Comparison of ENCODE assay signal across 1 cellular context in genomic region chr3:14947105-14947885, GRCh38.
A peak's percentile ranks its signal among the peaks of the same experiment; 100 is the strongest.
TF ChIP-seq lines count a peak whose summit lies in the region.

Gene NR2C2 (plus strand): TSS chr3:14947583. CDS start chr3:15003915, 56,332 bp downstream.

TF ChIP-seq in H1, 55 proteins besides CTCF, POLR2A, EP300 and RAD21 (continued from another document):
- TF ChIP-seq GABPA (IDR thresholded peaks at IDR 0.05; ENCODE audit: borderline replicate concordance, insufficient read depth, low read length) (no peak), SP1 (IDR thresholded peaks at IDR 0.05; ENCODE audit: low read depth, low read length) (no peak), BACH1 (IDR thresholded peaks at IDR 0.05; ENCODE audit: low read length) (peak; percentile 41; the same call in 1 of the 2 replicates), SIRT6 (IDR thresholded peaks at IDR 0.05; ENCODE audit: low read length) (no peak), SIX5 (IDR thresholded peaks at IDR 0.05; ENCODE audit: low read depth, low read length) (no peak), BCL11A (IDR thresholded peaks at IDR 0.05; ENCODE audit: low read depth in 2 of 2, low read length in 2 of 2) (no peak), FOSL1 (IDR thresholded peaks at IDR 0.05; ENCODE audit: insufficient read depth, low read depth, low read length) (no peak), RNF2 (IDR thresholded peaks at IDR 0.05; ENCODE audit: borderline replicate concordance, low read depth, low read length, missing control alignments, poor library complexity, severe bottlenecking) (no peak), KDM4A (IDR thresholded peaks at IDR 0.05; ENCODE audit: low read depth, low read length, severe bottlenecking) (peak; percentile 64), MAFK (IDR thresholded peaks at IDR 0.05; ENCODE audit: low read depth, low read length) (no peak), NANOG (IDR thresholded peaks at IDR 0.05; ENCODE audit: insufficient read depth, low read depth, low read length, poor library complexity, severe bottlenecking) (no peak), RFX5 (IDR thresholded peaks at IDR 0.05; ENCODE audit: borderline replicate concordance, low read depth, low read length) (no peak), EGR1 (IDR thresholded peaks at IDR 0.05; ENCODE audit: borderline replicate concordance, low read depth, low read length) (no peak), YY1 (IDR thresholded peaks at IDR 0.05; ENCODE audit: low read depth, low read length) (no peak), GTF2F1 (IDR thresholded peaks at IDR 0.05; ENCODE audit: borderline replicate concordance, low read depth, low read length) (peak; percentile 57; the same call in 1 of the 2 replicates), SP2 (IDR thresholded peaks at IDR 0.05; ENCODE audit: low read length) (no peak), CREB1 (IDR thresholded peaks at IDR 0.05) (no peak), CBX8 (IDR thresholded peaks at IDR 0.05; ENCODE audit: borderline replicate concordance, low read depth, low read length) (no peak), CHD2 (IDR thresholded peaks at IDR 0.05; ENCODE audit: low read length) (no peak), RBBP5 (IDR thresholded peaks at IDR 0.05; ENCODE audit: borderline replicate concordance, low read depth, low read length) (no peak), EZH2 (IDR thresholded peaks at IDR 0.05; ENCODE audit: low read depth, low read length, severe bottlenecking) (no peak), HDAC6 (IDR thresholded peaks at IDR 0.05; ENCODE audit: low read depth, low read length) (no peak), PHF8 (conservative IDR thresholded peaks at IDR 0.05; ENCODE audit: low read depth, low read length) (peak; percentile 82), CEBPB (IDR thresholded peaks at IDR 0.05; ENCODE audit: low read depth, low read length) (no peak), USF2 (IDR thresholded peaks at IDR 0.05; ENCODE audit: low read length) (no peak), TCF12 (IDR thresholded peaks at IDR 0.05; ENCODE audit: low read depth, low read length) (no peak), CTBP2 (IDR thresholded peaks at IDR 0.05; ENCODE audit: borderline replicate concordance, insufficient read depth, insufficient read length, low read length) (no peak), POU5F1 (IDR thresholded peaks at IDR 0.05; ENCODE audit: low read depth, low read length) (no peak), ASH2L (IDR thresholded peaks at IDR 0.05; ENCODE audit: low read length) (no peak), NRF1 (IDR thresholded peaks at IDR 0.05; ENCODE audit: low read depth, low read length) (no peak), SUZ12 (IDR thresholded peaks at IDR 0.05; ENCODE audit: low read length) (no peak), SRF (IDR thresholded peaks at IDR 0.05; ENCODE audit: low read depth, low read length) (no peak), TEAD4 (IDR thresholded peaks at IDR 0.05; ENCODE audit: low read depth, low read length) (no peak), TBP (IDR thresholded peaks at IDR 0.05; ENCODE audit: low read depth, low read length) (peak; percentile 68; the same call in 1 of the 2 replicates), SIN3A (conservative IDR thresholded peaks at IDR 0.05 in 1 of 2, IDR thresholded peaks at IDR 0.05 in 1 of 2; ENCODE audit: low read depth in 1 of 2, low read length in 2 of 2) (peak in 1 of 2 experiments; percentile 74; a peak in 1 of 4 replicates), JUND (IDR thresholded peaks at IDR 0.05; ENCODE audit: low read length) (no peak), CHD1 (IDR thresholded peaks at IDR 0.05; ENCODE audit: low read depth, low read length) (no peak), TAF7 (optimal IDR thresholded peaks at IDR 0.05; ENCODE audit: borderline replicate concordance, low read depth, low read length) (peak; percentile 23), E2F6 (IDR thresholded peaks at IDR 0.05) (no peak), KDM5A (IDR thresholded peaks at IDR 0.05; ENCODE audit: low read length) (no peak), SP4 (IDR thresholded peaks at IDR 0.05; ENCODE audit: low read length) (no peak), CBX5 (IDR thresholded peaks at IDR 0.05; ENCODE audit: low read depth, low read length) (no peak), JUN (IDR thresholded peaks at IDR 0.05; ENCODE audit: low read depth, low read length) (no peak), KDM1A (IDR thresholded peaks at IDR 0.05; ENCODE audit: borderline replicate concordance, low read length) (no peak), POLR2AphosphoS5 (IDR thresholded peaks at IDR 0.05; ENCODE audit: low read depth, low read length) (peak; percentile 65; the same call in 1 of the 2 replicates), HDAC2 (IDR thresholded peaks at IDR 0.05; ENCODE audit: borderline replicate concordance in 1 of 2, low read depth in 2 of 2, low read length in 2 of 2) (no peak), ZNF274 (IDR thresholded peaks at IDR 0.05; ENCODE audit: borderline replicate concordance, extremely low read depth, low read length) (no peak), SAP30 (IDR thresholded peaks at IDR 0.05; ENCODE audit: insufficient read depth, insufficient replicate concordance, low read length) (no peak), RXRA (IDR thresholded peaks at IDR 0.05; ENCODE audit: insufficient read depth, low read depth, low read length) (0 out of 2 replicates have a peak, but pooled peaks have one; percentile 40), BRCA1 (IDR thresholded peaks at IDR 0.05; ENCODE audit: low read depth, low read length) (no peak)
- TF ChIP-seq, protein P1, sequence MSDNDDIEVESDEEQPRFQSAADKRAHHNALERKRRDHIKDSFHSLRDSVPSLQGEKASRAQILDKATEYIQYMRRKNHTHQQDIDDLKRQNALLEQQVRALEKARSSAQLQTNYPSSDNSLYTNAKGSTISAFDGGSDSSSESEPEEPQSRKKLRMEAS (IDR thresholded peaks at IDR 0.05), result no peak
- TF ChIP-seq, protein P2, sequence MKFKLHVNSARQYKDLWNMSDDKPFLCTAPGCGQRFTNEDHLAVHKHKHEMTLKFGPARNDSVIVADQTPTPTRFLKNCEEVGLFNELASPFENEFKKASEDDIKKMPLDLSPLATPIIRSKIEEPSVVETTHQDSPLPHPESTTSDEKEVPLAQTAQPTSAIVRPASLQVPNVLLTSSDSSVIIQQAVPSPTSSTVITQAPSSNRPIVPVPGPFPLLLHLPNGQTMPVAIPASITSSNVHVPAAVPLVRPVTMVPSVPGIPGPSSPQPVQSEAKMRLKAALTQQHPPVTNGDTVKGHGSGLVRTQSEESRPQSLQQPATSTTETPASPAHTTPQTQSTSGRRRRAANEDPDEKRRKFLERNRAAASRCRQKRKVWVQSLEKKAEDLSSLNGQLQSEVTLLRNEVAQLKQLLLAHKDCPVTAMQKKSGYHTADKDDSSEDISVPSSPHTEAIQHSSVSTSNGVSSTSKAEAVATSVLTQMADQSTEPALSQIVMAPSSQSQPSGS (IDR thresholded peaks at IDR 0.05; ENCODE audit: low read length), result no peak
- TF ChIP-seq, protein P3, sequence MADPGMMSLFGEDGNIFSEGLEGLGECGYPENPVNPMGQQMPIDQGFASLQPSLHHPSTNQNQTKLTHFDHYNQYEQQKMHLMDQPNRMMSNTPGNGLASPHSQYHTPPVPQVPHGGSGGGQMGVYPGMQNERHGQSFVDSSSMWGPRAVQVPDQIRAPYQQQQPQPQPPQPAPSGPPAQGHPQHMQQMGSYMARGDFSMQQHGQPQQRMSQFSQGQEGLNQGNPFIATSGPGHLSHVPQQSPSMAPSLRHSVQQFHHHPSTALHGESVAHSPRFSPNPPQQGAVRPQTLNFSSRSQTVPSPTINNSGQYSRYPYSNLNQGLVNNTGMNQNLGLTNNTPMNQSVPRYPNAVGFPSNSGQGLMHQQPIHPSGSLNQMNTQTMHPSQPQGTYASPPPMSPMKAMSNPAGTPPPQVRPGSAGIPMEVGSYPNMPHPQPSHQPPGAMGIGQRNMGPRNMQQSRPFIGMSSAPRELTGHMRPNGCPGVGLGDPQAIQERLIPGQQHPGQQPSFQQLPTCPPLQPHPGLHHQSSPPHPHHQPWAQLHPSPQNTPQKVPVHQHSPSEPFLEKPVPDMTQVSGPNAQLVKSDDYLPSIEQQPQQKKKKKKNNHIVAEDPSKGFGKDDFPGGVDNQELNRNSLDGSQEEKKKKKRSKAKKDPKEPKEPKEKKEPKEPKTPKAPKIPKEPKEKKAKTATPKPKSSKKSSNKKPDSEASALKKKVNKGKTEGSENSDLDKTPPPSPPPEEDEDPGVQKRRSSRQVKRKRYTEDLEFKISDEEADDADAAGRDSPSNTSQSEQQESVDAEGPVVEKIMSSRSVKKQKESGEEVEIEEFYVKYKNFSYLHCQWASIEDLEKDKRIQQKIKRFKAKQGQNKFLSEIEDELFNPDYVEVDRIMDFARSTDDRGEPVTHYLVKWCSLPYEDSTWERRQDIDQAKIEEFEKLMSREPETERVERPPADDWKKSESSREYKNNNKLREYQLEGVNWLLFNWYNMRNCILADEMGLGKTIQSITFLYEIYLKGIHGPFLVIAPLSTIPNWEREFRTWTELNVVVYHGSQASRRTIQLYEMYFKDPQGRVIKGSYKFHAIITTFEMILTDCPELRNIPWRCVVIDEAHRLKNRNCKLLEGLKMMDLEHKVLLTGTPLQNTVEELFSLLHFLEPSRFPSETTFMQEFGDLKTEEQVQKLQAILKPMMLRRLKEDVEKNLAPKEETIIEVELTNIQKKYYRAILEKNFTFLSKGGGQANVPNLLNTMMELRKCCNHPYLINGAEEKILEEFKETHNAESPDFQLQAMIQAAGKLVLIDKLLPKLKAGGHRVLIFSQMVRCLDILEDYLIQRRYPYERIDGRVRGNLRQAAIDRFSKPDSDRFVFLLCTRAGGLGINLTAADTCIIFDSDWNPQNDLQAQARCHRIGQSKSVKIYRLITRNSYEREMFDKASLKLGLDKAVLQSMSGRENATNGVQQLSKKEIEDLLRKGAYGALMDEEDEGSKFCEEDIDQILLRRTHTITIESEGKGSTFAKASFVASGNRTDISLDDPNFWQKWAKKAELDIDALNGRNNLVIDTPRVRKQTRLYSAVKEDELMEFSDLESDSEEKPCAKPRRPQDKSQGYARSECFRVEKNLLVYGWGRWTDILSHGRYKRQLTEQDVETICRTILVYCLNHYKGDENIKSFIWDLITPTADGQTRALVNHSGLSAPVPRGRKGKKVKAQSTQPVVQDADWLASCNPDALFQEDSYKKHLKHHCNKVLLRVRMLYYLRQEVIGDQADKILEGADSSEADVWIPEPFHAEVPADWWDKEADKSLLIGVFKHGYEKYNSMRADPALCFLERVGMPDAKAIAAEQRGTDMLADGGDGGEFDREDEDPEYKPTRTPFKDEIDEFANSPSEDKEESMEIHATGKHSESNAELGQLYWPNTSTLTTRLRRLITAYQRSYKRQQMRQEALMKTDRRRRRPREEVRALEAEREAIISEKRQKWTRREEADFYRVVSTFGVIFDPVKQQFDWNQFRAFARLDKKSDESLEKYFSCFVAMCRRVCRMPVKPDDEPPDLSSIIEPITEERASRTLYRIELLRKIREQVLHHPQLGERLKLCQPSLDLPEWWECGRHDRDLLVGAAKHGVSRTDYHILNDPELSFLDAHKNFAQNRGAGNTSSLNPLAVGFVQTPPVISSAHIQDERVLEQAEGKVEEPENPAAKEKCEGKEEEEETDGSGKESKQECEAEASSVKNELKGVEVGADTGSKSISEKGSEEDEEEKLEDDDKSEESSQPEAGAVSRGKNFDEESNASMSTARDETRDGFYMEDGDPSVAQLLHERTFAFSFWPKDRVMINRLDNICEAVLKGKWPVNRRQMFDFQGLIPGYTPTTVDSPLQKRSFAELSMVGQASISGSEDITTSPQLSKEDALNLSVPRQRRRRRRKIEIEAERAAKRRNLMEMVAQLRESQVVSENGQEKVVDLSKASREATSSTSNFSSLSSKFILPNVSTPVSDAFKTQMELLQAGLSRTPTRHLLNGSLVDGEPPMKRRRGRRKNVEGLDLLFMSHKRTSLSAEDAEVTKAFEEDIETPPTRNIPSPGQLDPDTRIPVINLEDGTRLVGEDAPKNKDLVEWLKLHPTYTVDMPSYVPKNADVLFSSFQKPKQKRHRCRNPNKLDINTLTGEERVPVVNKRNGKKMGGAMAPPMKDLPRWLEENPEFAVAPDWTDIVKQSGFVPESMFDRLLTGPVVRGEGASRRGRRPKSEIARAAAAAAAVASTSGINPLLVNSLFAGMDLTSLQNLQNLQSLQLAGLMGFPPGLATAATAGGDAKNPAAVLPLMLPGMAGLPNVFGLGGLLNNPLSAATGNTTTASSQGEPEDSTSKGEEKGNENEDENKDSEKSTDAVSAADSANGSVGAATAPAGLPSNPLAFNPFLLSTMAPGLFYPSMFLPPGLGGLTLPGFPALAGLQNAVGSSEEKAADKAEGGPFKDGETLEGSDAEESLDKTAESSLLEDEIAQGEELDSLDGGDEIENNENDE (IDR thresholded peaks at IDR 0.05; ENCODE audit: insufficient replicate concordance, low read length), result no peak
